Comparison of ENCODE assay signal across 1 cellular context in genomic region chr2:124269348-124269747, GRCh38.
TF ChIP-seq lines count a peak whose summit lies in the region.

No MANE protein-coding gene starts in this region.

TF ChIP-seq in GM23338, 12 proteins besides CTCF, POLR2A, EP300 and RAD21 (continued from another document):
- TF ChIP-seq, protein P1, sequence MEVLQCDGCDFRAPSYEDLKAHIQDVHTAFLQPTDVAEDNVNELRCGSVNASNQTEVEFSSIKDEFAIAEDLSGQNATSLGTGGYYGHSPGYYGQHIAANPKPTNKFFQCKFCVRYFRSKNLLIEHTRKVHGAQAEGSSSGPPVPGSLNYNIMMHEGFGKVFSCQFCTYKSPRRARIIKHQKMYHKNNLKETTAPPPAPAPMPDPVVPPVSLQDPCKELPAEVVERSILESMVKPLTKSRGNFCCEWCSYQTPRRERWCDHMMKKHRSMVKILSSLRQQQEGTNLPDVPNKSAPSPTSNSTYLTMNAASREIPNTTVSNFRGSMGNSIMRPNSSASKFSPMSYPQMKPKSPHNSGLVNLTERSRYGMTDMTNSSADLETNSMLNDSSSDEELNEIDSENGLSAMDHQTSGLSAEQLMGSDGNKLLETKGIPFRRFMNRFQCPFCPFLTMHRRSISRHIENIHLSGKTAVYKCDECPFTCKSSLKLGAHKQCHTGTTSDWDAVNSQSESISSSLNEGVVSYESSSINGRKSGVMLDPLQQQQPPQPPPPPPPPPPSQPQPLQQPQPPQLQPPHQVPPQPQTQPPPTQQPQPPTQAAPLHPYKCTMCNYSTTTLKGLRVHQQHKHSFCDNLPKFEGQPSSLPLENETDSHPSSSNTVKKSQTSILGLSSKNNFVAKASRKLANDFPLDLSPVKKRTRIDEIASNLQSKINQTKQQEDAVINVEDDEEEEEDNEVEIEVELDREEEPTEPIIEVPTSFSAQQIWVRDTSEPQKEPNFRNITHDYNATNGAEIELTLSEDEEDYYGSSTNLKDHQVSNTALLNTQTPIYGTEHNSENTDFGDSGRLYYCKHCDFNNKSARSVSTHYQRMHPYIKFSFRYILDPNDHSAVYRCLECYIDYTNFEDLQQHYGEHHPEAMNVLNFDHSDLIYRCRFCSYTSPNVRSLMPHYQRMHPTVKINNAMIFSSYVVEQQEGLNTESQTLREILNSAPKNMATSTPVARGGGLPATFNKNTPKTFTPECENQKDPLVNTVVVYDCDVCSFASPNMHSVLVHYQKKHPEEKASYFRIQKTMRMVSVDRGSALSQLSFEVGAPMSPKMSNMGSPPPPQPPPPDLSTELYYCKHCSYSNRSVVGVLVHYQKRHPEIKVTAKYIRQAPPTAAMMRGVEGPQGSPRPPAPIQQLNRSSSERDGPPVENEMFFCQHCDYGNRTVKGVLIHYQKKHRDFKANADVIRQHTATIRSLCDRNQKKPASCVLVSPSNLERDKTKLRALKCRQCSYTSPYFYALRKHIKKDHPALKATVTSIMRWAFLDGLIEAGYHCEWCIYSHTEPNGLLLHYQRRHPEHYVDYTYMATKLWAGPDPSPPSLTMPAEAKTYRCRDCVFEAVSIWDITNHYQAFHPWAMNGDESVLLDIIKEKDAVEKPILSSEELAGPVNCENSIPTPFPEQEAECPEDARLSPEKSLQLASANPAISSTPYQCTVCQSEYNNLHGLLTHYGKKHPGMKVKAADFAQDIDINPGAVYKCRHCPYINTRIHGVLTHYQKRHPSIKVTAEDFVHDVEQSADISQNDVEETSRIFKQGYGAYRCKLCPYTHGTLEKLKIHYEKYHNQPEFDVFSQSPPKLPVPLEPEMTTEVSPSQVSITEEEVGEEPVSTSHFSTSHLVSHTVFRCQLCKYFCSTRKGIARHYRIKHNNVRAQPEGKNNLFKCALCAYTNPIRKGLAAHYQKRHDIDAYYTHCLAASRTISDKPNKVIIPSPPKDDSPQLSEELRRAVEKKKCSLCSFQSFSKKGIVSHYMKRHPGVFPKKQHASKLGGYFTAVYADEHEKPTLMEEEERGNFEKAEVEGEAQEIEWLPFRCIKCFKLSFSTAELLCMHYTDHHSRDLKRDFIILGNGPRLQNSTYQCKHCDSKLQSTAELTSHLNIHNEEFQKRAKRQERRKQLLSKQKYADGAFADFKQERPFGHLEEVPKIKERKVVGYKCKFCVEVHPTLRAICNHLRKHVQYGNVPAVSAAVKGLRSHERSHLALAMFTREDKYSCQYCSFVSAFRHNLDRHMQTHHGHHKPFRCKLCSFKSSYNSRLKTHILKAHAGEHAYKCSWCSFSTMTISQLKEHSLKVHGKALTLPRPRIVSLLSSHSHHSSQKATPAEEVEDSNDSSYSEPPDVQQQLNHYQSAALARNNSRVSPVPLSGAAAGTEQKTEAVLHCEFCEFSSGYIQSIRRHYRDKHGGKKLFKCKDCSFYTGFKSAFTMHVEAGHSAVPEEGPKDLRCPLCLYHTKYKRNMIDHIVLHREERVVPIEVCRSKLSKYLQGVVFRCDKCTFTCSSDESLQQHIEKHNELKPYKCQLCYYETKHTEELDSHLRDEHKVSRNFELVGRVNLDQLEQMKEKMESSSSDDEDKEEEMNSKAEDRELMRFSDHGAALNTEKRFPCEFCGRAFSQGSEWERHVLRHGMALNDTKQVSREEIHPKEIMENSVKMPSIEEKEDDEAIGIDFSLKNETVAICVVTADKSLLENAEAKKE (CRISPR knock-in tag; IDR thresholded peaks at IDR 0.05), result no peak
- TF ChIP-seq POLR2AphosphoS5 (IDR thresholded peaks at IDR 0.05; ENCODE audit: low read depth) (no peak), STAT1 (IDR thresholded peaks at IDR 0.05; ENCODE audit: unreplicated experiment) (no peak)
TF ChIP-seq in GM23338: peak in this region for 0.
